ENCODE assay signal across 26 cellular contexts in the genomic region with DNA sequence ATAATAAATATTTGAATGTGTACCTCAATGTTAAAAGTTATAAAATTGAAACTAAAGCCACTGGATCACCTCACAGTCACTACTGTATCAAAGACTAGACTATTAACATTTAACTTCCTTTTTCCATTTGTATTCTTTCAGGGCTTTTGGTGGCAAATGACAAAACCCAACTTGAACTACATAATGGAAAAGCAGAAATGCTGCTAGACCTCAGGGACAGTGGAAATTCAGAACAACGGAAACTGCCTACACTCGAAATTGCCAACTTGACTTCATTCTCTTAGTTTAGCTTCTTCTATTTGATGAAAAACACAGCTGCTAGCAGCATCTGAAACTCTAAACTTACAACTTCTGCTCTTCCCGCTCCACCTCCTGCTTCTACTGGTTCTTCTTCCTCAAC. TPM values are rescaled to one million over a fixed set of nuclear protein-coding genes. Genes with fewer than 3 reads are reported as not detected.
"Had no signal": no experiment of that assay in that cellular context is flagged by ENCODE, and none has a peak within 500 bp of the region (broad histone marks: within the 10 kb centered on the region; RNA-seq: fewer than 3 reads in every experiment).

No MANE protein-coding gene starts in this region.

- H3K27me3 Mint-ChIP-seq: activated B cell treated with CpG ODN at 0.5 μM for 24 hours; dendritic cell treated with granulocyte-macrophage colony-stimulating factor and Interleukin-4, amounts not matched to agents 40 ng/mL and 50 ng/mL, for 4 days; progenitor cell of endocrine pancreas had no signal

- ATAC-seq: activated CD8-positive, alpha-beta T cell treated with anti-CD3 and anti-CD28 coated beads for 36 hours; activated T-cell treated with anti-CD3 and anti-CD28 coated beads, Interleukin-2, amount 50 U/mL, for 4 hours; activated T-helper 17 cell treated with anti-CD3 and anti-CD28 coated beads, Interleukin-2, amount 50 U/mL, for 72 hours; mucosa of descending colon; right lobe of liver; T-helper 17 cell had no signal

- H3K4me1 ChIP-seq: breast epithelium, esophagus squamous epithelium, left ventricle myocardium inferior, right lobe of liver had no signal

- H3K4me3 ChIP-seq: breast epithelium, esophagus squamous epithelium, left ventricle myocardium inferior, lung, mucosa of descending colon, right lobe of liver, thoracic aorta had no signal

- H3K9me3 ChIP-seq: breast epithelium, esophagus squamous epithelium, left ventricle myocardium inferior, mucosa of descending colon, right lobe of liver, thoracic aorta had no signal

- H3K36me3 ChIP-seq: breast epithelium, esophagus squamous epithelium, left ventricle myocardium inferior, right lobe of liver, thoracic aorta had no signal

- H3K27ac Mint-ChIP-seq: activated B cell treated with CpG ODN at 0.5 μM for 24 hours; activated CD8-positive, alpha-beta T cell treated with anti-CD3 and anti-CD28 coated beads for 36 hours; activated T-helper 17 cell treated with anti-CD3 and anti-CD28 coated beads, Interleukin-2, amount 50 U/mL, for 72 hours; dendritic cell treated with granulocyte-macrophage colony-stimulating factor and Interleukin-4, amounts not matched to agents 40 ng/mL and 50 ng/mL, for 4 days; nephron; progenitor cell of endocrine pancreas; stimulated activated naive CD8-positive, alpha-beta T cell treated with anti-CD3 and anti-CD28 coated beads, Interleukin-15, Interleukin-2, amounts not matched to agents 100 ng/mL and 50 ng/mL, for 24 hours; T-helper 17 cell had no signal

- H3K4me1 Mint-ChIP-seq: activated T-helper 17 cell treated with anti-CD3 and anti-CD28 coated beads, Interleukin-2, amount 50 U/mL, for 72 hours; T-helper 17 cell had no signal

- H3K27ac ChIP-seq: breast epithelium, esophagus squamous epithelium, left ventricle myocardium inferior, right lobe of liver, thoracic aorta had no signal

- H3K4me3 Mint-ChIP-seq: activated B cell treated with CpG ODN at 0.5 μM for 24 hours; activated CD8-positive, alpha-beta T cell treated with anti-CD3 and anti-CD28 coated beads for 36 hours; activated T-cell treated with anti-CD3 and anti-CD28 coated beads, Interleukin-2, amount 50 U/mL, for 4 hours; activated T-helper 17 cell treated with anti-CD3 and anti-CD28 coated beads, Interleukin-2, amount 50 U/mL, for 72 hours; dendritic cell treated with granulocyte-macrophage colony-stimulating factor and Interleukin-4, amounts not matched to agents 40 ng/mL and 50 ng/mL, for 4 days; nephron; stimulated activated naive CD8-positive, alpha-beta T cell treated with anti-CD3 and anti-CD28 coated beads, Interleukin-15, Interleukin-2, amounts not matched to agents 100 ng/mL and 50 ng/mL, for 24 hours; T-helper 17 cell had no signal

- DNase-seq: activated B cell treated with CpG ODN at 0.5 μM for 24 hours; activated CD4-positive, alpha-beta T cell treated with anti-CD3 and anti-CD28 coated beads, Interleukin-2, amount 50 U/mL, for 1 hour; activated CD8-positive, alpha-beta T cell treated with anti-CD3 and anti-CD28 coated beads for 36 hours; activated gamma-delta T cell treated with Interleukin-2 at 50 U/mL for 16 hours; activated naive CD4-positive, alpha-beta T cell treated with anti-CD3 and anti-CD28 coated beads, Interleukin-2, amount 50 U/mL, for 16 hours; activated T-cell treated with anti-CD3 and anti-CD28 coated beads, Interleukin-2, amount 50 U/mL, for 4 hours; central memory CD4-positive, alpha-beta T cell; esophagus squamous epithelium; foreskin melanocyte; left ventricle myocardium inferior; mucosa of descending colon; right lobe of liver; stimulated activated CD4-positive, alpha-beta T cell treated with anti-CD3 and anti-CD28 coated beads, Interleukin-2, amount 100 ng/mL, for 48 hours; T-helper 17 cell; T1000; trophoblast cell had no signal

- H3K9me3 Mint-ChIP-seq: activated B cell treated with CpG ODN at 0.5 μM for 24 hours; activated CD8-positive, alpha-beta T cell treated with anti-CD3 and anti-CD28 coated beads for 36 hours; activated T-cell treated with anti-CD3 and anti-CD28 coated beads, Interleukin-2, amount 50 U/mL, for 4 hours; activated T-helper 17 cell treated with anti-CD3 and anti-CD28 coated beads, Interleukin-2, amount 50 U/mL, for 72 hours; dendritic cell treated with granulocyte-macrophage colony-stimulating factor and Interleukin-4, amounts not matched to agents 40 ng/mL and 50 ng/mL, for 4 days; nephron; stimulated activated naive CD8-positive, alpha-beta T cell treated with anti-CD3 and anti-CD28 coated beads, Interleukin-15, Interleukin-2, amounts not matched to agents 100 ng/mL and 50 ng/mL, for 24 hours had no signal

- H3K27me3 ChIP-seq: breast epithelium, esophagus squamous epithelium, right lobe of liver had no signal

RNA-seq across cellular contexts. Expression of gene NTNG1, which starts 34.9 kb away (rescaled TPM):
- total RNA-seq: activated T-cell treated with anti-CD3 and anti-CD28 coated beads, Interleukin-2, amount 50 U/mL, for 4 hours; activated T-helper 17 cell treated with anti-CD3 and anti-CD28 coated beads, Interleukin-2, amount 50 U/mL, for 72 hours; mesenteric fat pad; osteocyte; right lobe of liver; T-helper 17 cell had no signal
